15 cellular contexts compared by ENCODE assay signal in the genomic region with DNA sequence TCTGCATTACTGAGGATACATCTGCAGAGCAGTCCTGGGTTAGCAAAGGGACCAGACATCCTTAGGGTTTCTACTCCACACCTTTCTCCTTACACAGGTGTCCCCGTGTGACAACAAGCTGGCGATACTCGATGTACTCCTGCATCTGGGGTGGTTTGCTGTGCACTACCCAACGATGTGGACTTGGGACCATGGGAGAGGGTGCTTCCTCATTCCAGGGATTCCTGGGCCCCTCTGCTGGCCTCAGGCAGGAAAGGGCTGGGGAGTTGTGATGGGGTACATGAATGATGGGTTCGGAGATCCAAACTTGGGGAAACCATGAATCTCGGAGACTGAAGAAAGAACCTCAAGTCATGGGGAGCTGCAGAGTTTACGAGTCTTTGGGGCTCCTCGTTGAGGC.
DNase-seq lines count a peak whose midpoint lies in the region; ATAC-seq, FAIRE-seq and TF ChIP-seq lines count a peak whose summit lies in the region.
"Had no signal": no experiment of that assay in that cellular context is flagged by ENCODE, and none has a peak within 500 bp of the region (broad histone marks: within the 10 kb centered on the region; RNA-seq: fewer than 3 reads in every experiment).

No MANE protein-coding gene starts in this region.

- no peak overlapping the region for H3K4me2 ChIP-seq in HepG2 (ENCODE audit: low read depth, low read length)
- H3K4me2 ChIP-seq: BLaER1 had no signal

- H3K27ac Mint-ChIP-seq in endodermal cell (no peak overlapping the region), osteocyte (ENCODE audit: unreplicated experiment) (no peak overlapping the region)
- H3K27ac Mint-ChIP-seq: CD14-positive monocyte; CD4-positive, alpha-beta memory T cell; H9 had no signal

- no peak overlapping the region for H3K9ac ChIP-seq in HepG2 (ENCODE audit: insufficient read depth, low read depth, low read length)
- no peak overlapping the region for H3K9ac ChIP-seq in endodermal cell (ENCODE audit: extremely low read depth, low read length, poor library complexity, severe bottlenecking)
- H3K9ac ChIP-seq: BLaER1 had no signal

- H3K4me1 ChIP-seq in HepG2 (ENCODE audit: insufficient read depth, low read length) = no peaks in the 10 kb centered on the region
- H3K4me1 ChIP-seq in right lobe of liver = no peaks in the 10 kb centered on the region
- H3K4me1 ChIP-seq in endodermal cell (ENCODE audit: control insufficient read depth, insufficient read depth, low read length) = peaks cover 7% of the 10 kb centered on the region
- H3K4me1 ChIP-seq: BLaER1 had no signal

- DNase-seq in HepG2 (ENCODE audit: low spot score) (no peak), right lobe of liver (no peak), endodermal cell (peak; percentile 39), osteocyte (ENCODE audit: extremely low spot score, unreplicated experiment) (peak; percentile 30), NCI-H2081 treated with DMSO at 0.1 percent for 48 hours (lab: John Stamatoyannopoulos, UW) (no peak), MG63 (no peak), D341Med (ENCODE audit: low spot score) (no peak)
- DNase-seq: 8988T; CD4-positive, alpha-beta memory T cell; DMS79 treated with DMSO at 0.1 percent for 48 hours; GOT3; H9 had no signal

- no peak for ATAC-seq in HepG2
- ATAC-seq in right lobe of liver = no peak
- ATAC-seq: GM12878 had no signal

- H3K36me3 Mint-ChIP-seq in endodermal cell (ENCODE audit: low read depth) (peaks cover 7% of the 10 kb centered on the region), osteocyte (ENCODE audit: unreplicated experiment) (no peaks in the 10 kb centered on the region)
- H3K36me3 Mint-ChIP-seq: CD14-positive monocyte; CD4-positive, alpha-beta memory T cell had no signal

- in situ Hi-C loops in HepG2 (cut with HindIII; ENCODE audit: extremely low pct_ligation_motif_present, low pct_unique_long_range_greater_than_20kb) = no loop called here

- no peak overlapping the region for H2AFZ ChIP-seq in HepG2 (ENCODE audit: low read length)

- FAIRE-seq in HepG2 (lab: Jason Lieb, UNC) = no peak
- FAIRE-seq: GM12878 had no signal

- H3K36me3 ChIP-seq in HepG2 (replicated peaks in 1 of 2; ENCODE audit: control insufficient read depth in 1 of 2, insufficient read depth in 2 of 2, low read length in 2 of 2) (no peaks in the 10 kb centered on the region), right lobe of liver (no peaks in the 10 kb centered on the region), endodermal cell (ENCODE audit: control insufficient read depth, insufficient read depth, low read length) (no peaks in the 10 kb centered on the region), MG63 (no peaks in the 10 kb centered on the region)
- H3K36me3 ChIP-seq: BLaER1 had no signal

- CTCF ChIA-PET in HepG2 (lab: Yijun Ruan, JAX; ENCODE audit: low intra/inter-chr PET ratio, low total read pairs) = no interaction called here

- H3K4me3 ChIP-seq in HepG2 (replicated peaks in 1 of 3; ENCODE audit: insufficient read depth in 1 of 3, low read depth in 2 of 3, low read length in 3 of 3) (no peak overlapping the region), right lobe of liver (no peak overlapping the region), endodermal cell (ENCODE audit: low read length) (no peak overlapping the region), MG63 (no peak overlapping the region)
- H3K4me3 ChIP-seq: BLaER1, GM12878 had no signal

- no peak for TF ChIP-seq RAD21 in HepG2 (CRISPR knock-in tag; IDR thresholded peaks at IDR 0.05)

- H3K27me3 ChIP-seq in HepG2 (ENCODE audit: control insufficient read depth in 1 of 2, insufficient read depth in 2 of 2, low read length in 2 of 2) (no peaks in the 10 kb centered on the region), right lobe of liver (no peaks in the 10 kb centered on the region), endodermal cell (ENCODE audit: control insufficient read depth, insufficient read depth, low read length, poor library complexity, severe bottlenecking) (no peaks in the 10 kb centered on the region), MG63 (no peaks in the 10 kb centered on the region)
- H3K27me3 ChIP-seq: BLaER1 had no signal

- no peaks in the 10 kb centered on the region for H3K79me2 ChIP-seq in HepG2 (ENCODE audit: insufficient read depth, low read length)

- POLR2A ChIA-PET in HepG2 (lab: Yijun Ruan, JAX) = no interaction called here

- no TSS peak for BruUV-seq in HepG2 (replicated peaks; lab: Mats Ljungman, UMichigan)

- no peak for TF ChIP-seq POLR2A in HepG2 (IDR thresholded peaks at IDR 0.05; ENCODE audit: insufficient read depth in 1 of 2, low read depth in 2 of 2, low read length in 2 of 2)
- TF ChIP-seq POLR2A in right lobe of liver (IDR thresholded peaks at IDR 0.05) = no peak

- H3K9me3 ChIP-seq in HepG2 (ENCODE audit: low read length) (peaks cover 32% of the 10 kb centered on the region; the same call in 1 of the 2 replicates), right lobe of liver (no peaks in the 10 kb centered on the region), endodermal cell (ENCODE audit: control insufficient read depth, low read length) (peaks cover 23% of the 10 kb centered on the region), MG63 (no peaks in the 10 kb centered on the region)

- TF ChIP-seq EP300 in HepG2 (IDR thresholded peaks at IDR 0.05; ENCODE audit: low read depth in 2 of 2, low read length in 2 of 2) = no peak
- TF ChIP-seq EP300 in HepG2 (CRISPR knock-in tag; IDR thresholded peaks at IDR 0.05; ENCODE audit: borderline replicate concordance) = no peak

- H3K9me3 Mint-ChIP-seq in endodermal cell (peaks cover 19% of the 10 kb centered on the region), osteocyte (ENCODE audit: unreplicated experiment) (peaks cover 37% of the 10 kb centered on the region)

- H3K4me1 Mint-ChIP-seq in endodermal cell (peaks cover 23% of the 10 kb centered on the region), osteocyte (ENCODE audit: unreplicated experiment) (no peaks in the 10 kb centered on the region)
- H3K4me1 Mint-ChIP-seq: CD14-positive monocyte; CD4-positive, alpha-beta memory T cell had no signal

- intact Hi-C loops in HepG2 (cut with micrococcal nuclease; ENCODE audit: unreplicated experiment) = no loop called here
- intact Hi-C loops in right lobe of liver (cut with DNase I) = no loop called here

- H4K20me1 ChIP-seq in HepG2 (ENCODE audit: insufficient read depth, low read length) = no peaks in the 10 kb centered on the region
- H4K20me1 ChIP-seq: BLaER1 had no signal

- TF ChIP-seq CTCF in HepG2 (CRISPR knock-in tag; IDR thresholded peaks at IDR 0.05) (no peak), right lobe of liver (IDR thresholded peaks at IDR 0.05) (no peak), endodermal cell (conservative IDR thresholded peaks at IDR 0.05) (no peak), osteocyte (IDR thresholded peaks at IDR 0.05) (no peak)

- H3K27me3 Mint-ChIP-seq in endodermal cell (ENCODE audit: insufficient read depth) (no peaks in the 10 kb centered on the region), osteocyte (ENCODE audit: unreplicated experiment) (no peaks in the 10 kb centered on the region)
- H3K27me3 Mint-ChIP-seq: CD4-positive, alpha-beta memory T cell had no signal

- WGBS in HepG2 (ENCODE audit: low lambda C conversion rate) = 35% methylated on average over 8 of the region's 8 CpGs
- WGBS in right lobe of liver (ENCODE audit: insufficient coverage, low coverage, low lambda C conversion rate, missing lambda C conversion rate) = 64% methylated on average over 5 of the region's 8 CpGs
- WGBS in endodermal cell (ENCODE audit: insufficient coverage in 1 of 2, insufficient read length in 1 of 2), 2 experiments = 93 to 96% methylated on average over 8 of the region's 8 CpGs

- H3K4me3 Mint-ChIP-seq in endodermal cell (no peak overlapping the region), osteocyte (ENCODE audit: unreplicated experiment) (no peak overlapping the region)
- H3K4me3 Mint-ChIP-seq: CD14-positive monocyte; CD4-positive, alpha-beta memory T cell; H9 had no signal

- H3K27ac ChIP-seq in HepG2 (ENCODE audit: extremely low read length, insufficient read depth, low read length) (no peak overlapping the region), right lobe of liver (no peak overlapping the region), endodermal cell (ENCODE audit: low read depth, low read length) (no peak overlapping the region)
- H3K27ac ChIP-seq: BLaER1 had no signal

TF ChIP-seq in HepG2, 621 proteins besides CTCF, POLR2A, EP300 and RAD21:
- TF ChIP-seq ARNT2 (CRISPR knock-in tag; IDR thresholded peaks at IDR 0.05; ENCODE audit: low read depth) (no peak), ELF1 (CRISPR knock-in tag; IDR thresholded peaks at IDR 0.05) (peak; percentile 50), MATR3 (CRISPR knock-in tag; IDR thresholded peaks at IDR 0.05) (no peak), MAFK (conservative IDR thresholded peaks at IDR 0.05 in 1 of 2, IDR thresholded peaks at IDR 0.05 in 1 of 2; ENCODE audit: low read length in 2 of 2) (no peak), ZNF367 (CRISPR knock-in tag; IDR thresholded peaks at IDR 0.05; ENCODE audit: borderline replicate concordance) (no peak), ZNF337 (CRISPR knock-in tag; IDR thresholded peaks at IDR 0.05; ENCODE audit: borderline replicate concordance, low read depth) (no peak), ZNF879 (CRISPR knock-in tag; IDR thresholded peaks at IDR 0.05) (no peak), ZNF496 (CRISPR knock-in tag; IDR thresholded peaks at IDR 0.05; ENCODE audit: insufficient replicate concordance) (no peak), ZNF749 (CRISPR knock-in tag; IDR thresholded peaks at IDR 0.05; ENCODE audit: borderline replicate concordance) (no peak), ZSCAN30 (CRISPR knock-in tag; IDR thresholded peaks at IDR 0.05) (no peak), ZNF530 (CRISPR knock-in tag; IDR thresholded peaks at IDR 0.05; ENCODE audit: low read depth) (no peak), YEATS2 (CRISPR knock-in tag; IDR thresholded peaks at IDR 0.05; ENCODE audit: borderline replicate concordance) (no peak), ZSCAN22 (CRISPR knock-in tag; IDR thresholded peaks at IDR 0.05) (no peak), TEAD3 (CRISPR knock-in tag; optimal IDR thresholded peaks at IDR 0.05; ENCODE audit: borderline replicate concordance) (peak; percentile 94), ELF3 (CRISPR knock-in tag; IDR thresholded peaks at IDR 0.05) (peak; percentile 29; the same call in 1 of the 2 replicates), ZMYM4 (CRISPR knock-in tag; IDR thresholded peaks at IDR 0.05) (no peak), ZNF7 (CRISPR knock-in tag; IDR thresholded peaks at IDR 0.05) (no peak)

Comparison
In these comparisons a context has a peak if more than half of its experiments do, and no peak if none do; other contexts are left out.
1. DNase-seq: peak in endodermal cell (single experiment) and osteocyte (single experiment); none in HepG2 (single experiment), right lobe of liver (0 of 3), NCI-H2081 treated with DMSO at 0.1 percent for 48 hours (single experiment), MG63 (single experiment) and D341Med (single experiment).